Comparison of ENCODE assay signal across 25 cellular contexts in the genomic region with DNA sequence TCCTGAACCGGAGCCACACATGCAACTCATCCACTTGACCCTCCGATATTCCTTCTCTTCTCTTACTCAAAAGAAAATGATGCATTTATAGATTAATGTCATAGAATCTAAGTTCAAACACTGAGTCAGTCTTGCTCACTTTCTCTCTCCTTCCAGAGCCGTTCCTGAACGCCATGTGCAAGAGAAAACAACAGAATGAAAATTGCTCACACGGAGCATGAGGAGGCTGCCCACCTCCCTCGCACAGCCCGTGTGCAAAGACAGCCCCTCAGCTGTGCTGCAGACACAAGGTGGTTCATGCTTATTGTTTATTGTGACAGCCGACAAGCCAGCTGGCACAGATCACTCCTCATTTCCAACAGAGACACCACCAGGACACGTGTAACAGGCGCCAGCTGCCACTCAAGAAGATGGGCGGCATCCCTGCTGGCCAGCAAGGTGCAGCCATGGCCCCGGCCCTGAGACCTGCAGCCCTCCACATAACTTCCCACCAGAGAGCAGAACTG.
DNase-seq lines count a peak whose midpoint lies in the region; ATAC-seq and TF ChIP-seq lines count a peak whose summit lies in the region.
"Had no signal": no experiment of that assay in that cellular context is flagged by ENCODE, and none has a peak within 500 bp of the region (broad histone marks: within the 10 kb centered on the region; RNA-seq: fewer than 3 reads in every experiment).

No MANE protein-coding gene starts in this region.

- TF ChIP-seq POLR2A in erythroblast (IDR thresholded peaks at IDR 0.05; ENCODE audit: low read length): no peak

- intact Hi-C loops in ascending aorta (cut with DNase I): no loop called here

- H3K4me3 ChIP-seq in astrocyte of the spinal cord (ENCODE audit: low read depth, low read length): no peak overlapping the region
- H3K4me3 ChIP-seq in osteoblast (ENCODE audit: insufficient read depth, low read length): no peak overlapping the region
- no peak overlapping the region for H3K4me3 ChIP-seq in ascending aorta
- H3K4me3 ChIP-seq: lower lobe of right lung, right atrium auricular region, tibial artery had no signal

- in situ Hi-C loops in astrocyte of the spinal cord (cut with HindIII; ENCODE audit: low sequenced_read_pairs): no loop called here

- no peaks in the 10 kb centered on the region for H4K20me1 ChIP-seq in osteoblast (ENCODE audit: insufficient read depth, low read length)

- H3K79me2 ChIP-seq in osteoblast (ENCODE audit: insufficient read depth, low read length): no peaks in the 10 kb centered on the region
- H3K79me2 ChIP-seq: parathyroid adenoma had no signal

- peak; percentile 11 for DNase-seq in NCI-H2029 (lab: John Stamatoyannopoulos, UW)
- DNase-seq in NCI-H2029 treated with DMSO at 0.1 percent for 48 hours (lab: John Stamatoyannopoulos, UW): no peak
- DNase-seq in NCI-H524 (lab: John Stamatoyannopoulos, UW): peak; percentile 83 to 93
- DNase-seq in astrocyte of the spinal cord (ENCODE audit: low read depth, low spot score): peak; percentile 22
- peak; percentile 87 for DNase-seq in osteoblast (ENCODE audit: insufficient read length, low spot score, missing footprints)
- DNase-seq in erythroblast (lab: John Stamatoyannopoulos, UW): no peak
- no peak for DNase-seq in ascending aorta (ENCODE audit: low spot score in 2 of 2)
- DNase-seq: 8988T; activated CD4-positive, alpha-beta memory T cell treated with anti-CD3 and anti-CD28 coated beads, Interleukin-2, amount 10 ng/mL, durations not matched to agents 7 days and 5 days; activated CD4-positive, alpha-beta T cell treated with anti-CD3 and anti-CD28 coated beads for 1 hour; activated CD8-positive, alpha-beta memory T cell treated with anti-CD3 and anti-CD28 coated beads, Interleukin-2, amount 50 U/mL, for 48 hours; activated naive CD8-positive, alpha-beta T cell treated with anti-CD3 and anti-CD28 coated beads, Interleukin-2, amount 10 ng/mL, durations not matched to agents 7 days and 5 days; CD4-positive, CD25-positive, alpha-beta regulatory T cell; cerebellar nuclear complex; H7; lower lobe of right lung; NCI-H187 treated with DMSO at 0.1 percent for 48 hours; SK-N-SH; stimulated activated CD4-positive, alpha-beta T cell treated with anti-CD3 and anti-CD28 coated beads, Interleukin-2, amount 100 ng/mL, for 24 hours; T-helper 2 cell; tibial artery had no signal

- no peak overlapping the region for H2AFZ ChIP-seq in osteoblast (ENCODE audit: low read length)
- H2AFZ ChIP-seq: parathyroid adenoma had no signal

- H3K27ac ChIP-seq in osteoblast (ENCODE audit: low read depth, low read length) (no peak overlapping the region), ascending aorta (no peak overlapping the region)
- H3K27ac ChIP-seq: lower lobe of right lung, parathyroid adenoma, right atrium auricular region, RWPE1, tibial artery had no signal

- H3K9me3 ChIP-seq in osteoblast (ENCODE audit: low read depth, low read length): no peaks in the 10 kb centered on the region
- H3K9me3 ChIP-seq in ascending aorta: no peaks in the 10 kb centered on the region
- H3K9me3 ChIP-seq: lower lobe of right lung, right atrium auricular region, SK-N-SH, tibial artery had no signal

- H3K27me3 ChIP-seq in osteoblast (ENCODE audit: insufficient read depth, low read length) (no peaks in the 10 kb centered on the region), ascending aorta (no peaks in the 10 kb centered on the region)
- H3K27me3 ChIP-seq: right atrium auricular region, tibial artery had no signal

- H3K4me1 ChIP-seq in osteoblast (ENCODE audit: insufficient read depth, low read length) (peaks cover 21% of the 10 kb centered on the region), ascending aorta (no peaks in the 10 kb centered on the region)
- H3K4me1 ChIP-seq: lower lobe of right lung, parathyroid adenoma, right atrium auricular region, tibial artery had no signal

- no peak for ATAC-seq in GM21619 (IDR thresholded peaks at IDR 0.05; ENCODE audit: unreplicated experiment)

- TF ChIP-seq CTCF in astrocyte of the spinal cord (IDR thresholded peaks at IDR 0.05; ENCODE audit: low read depth, low read length) (no peak), osteoblast (IDR thresholded peaks at IDR 0.05; ENCODE audit: extremely low read depth, low read depth, low read length) (no peak), ascending aorta (IDR thresholded peaks at IDR 0.05) (no peak)

- no peaks in the 10 kb centered on the region for H3K36me3 ChIP-seq in osteoblast (ENCODE audit: insufficient read depth, low read length)
- H3K36me3 ChIP-seq in ascending aorta: no peaks in the 10 kb centered on the region
- H3K36me3 ChIP-seq: lower lobe of right lung, right atrium auricular region, tibial artery had no signal

- H3K4me2 ChIP-seq in osteoblast (ENCODE audit: insufficient read depth, low read length): peak overlapping the region; percentile 21
- H3K4me2 ChIP-seq: SK-N-SH had no signal

Comparison
In these comparisons a context has a peak if more than half of its experiments do, and no peak if none do; other contexts are left out.
1. DNase-seq: peak in NCI-H2029 (single experiment), NCI-H524 (2 of 2), astrocyte of the spinal cord (single experiment) and osteoblast (single experiment); none in NCI-H2029 treated with DMSO at 0.1 percent for 48 hours (single experiment), erythroblast (0 of 2) and ascending aorta (0 of 2).